14 cellular contexts compared by ENCODE assay signal in the genomic region with DNA sequence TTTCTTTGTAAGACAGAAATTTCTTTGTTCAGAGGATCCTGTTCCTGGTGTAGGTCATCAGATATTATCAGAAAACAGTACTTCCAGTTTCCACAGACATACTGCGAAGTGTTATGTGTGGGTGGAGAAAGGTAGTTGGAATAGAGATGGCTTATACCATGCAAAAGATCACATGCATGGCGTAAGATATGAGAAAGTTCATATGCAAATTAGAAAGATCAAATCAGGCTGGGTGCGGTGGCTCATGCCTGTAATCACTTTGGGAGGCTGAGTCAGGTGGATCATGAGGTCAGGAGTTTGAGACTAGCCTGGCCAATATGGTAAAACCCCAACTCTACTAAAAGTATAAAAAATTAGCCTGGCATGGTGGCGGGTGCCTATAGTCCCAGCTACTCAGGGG.
A peak's percentile ranks its signal among the peaks of the same experiment; 100 is the strongest.
DNase-seq lines count a peak whose midpoint lies in the region; ATAC-seq lines count a peak whose summit lies in the region.
"Had no signal": no experiment of that assay in that cellular context is flagged by ENCODE, and none has a peak within 500 bp of the region (broad histone marks: within the 10 kb centered on the region; RNA-seq: fewer than 3 reads in every experiment).

No MANE protein-coding gene starts in this region.

- no peaks in the 10 kb centered on the region for H3K9me3 Mint-ChIP-seq in activated CD4-positive, alpha-beta memory T cell treated with anti-CD3 and anti-CD28 coated beads for 36 hours
- H3K9me3 Mint-ChIP-seq in activated CD4-positive, alpha-beta memory T cell treated with anti-CD3 and anti-CD28 coated beads, Interleukin-2, amount 10 ng/mL, durations not matched to agents 7 days and 5 days, result no peaks in the 10 kb centered on the region
- no peaks in the 10 kb centered on the region for H3K9me3 Mint-ChIP-seq in activated naive CD8-positive, alpha-beta T cell treated with anti-CD3 and anti-CD28 coated beads, Interleukin-2, amount 50 U/mL, for 24 hours

- CTCF ChIA-PET in activated CD4-positive, alpha-beta memory T cell treated with anti-CD3 and anti-CD28 coated beads for 36 hours (lab: Charles Lee), result interaction anchor here (2.2 to 4.8 kb wide), 3 partner anchors 19 to 50 kb away, joined by 10 to 138 read pairs (median 28); no protein-coding TSS in a partner anchor
- CTCF ChIA-PET in activated CD4-positive, alpha-beta memory T cell treated with anti-CD3 and anti-CD28 coated beads, Interleukin-2, amount 10 ng/mL, durations not matched to agents 7 days and 5 days (lab: Charles Lee), result interaction anchor here (2.6 to 3.9 kb wide), 2 partner anchors 26 to 49 kb away, joined by 20 to 46 read pairs; no protein-coding TSS in a partner anchor

- intact Hi-C loops in activated CD4-positive, alpha-beta memory T cell treated with anti-CD3 and anti-CD28 coated beads for 36 hours (cut with micrococcal nuclease), result loop anchor here (1.0 to 5.0 kb wide), 2 partner anchors 20 to 633 kb away; no protein-coding TSS in a partner anchor
- intact Hi-C loops in Right ventricle myocardium inferior (cut with DNase I), result no loop called here

- H3K4me3 Mint-ChIP-seq in activated CD4-positive, alpha-beta memory T cell treated with anti-CD3 and anti-CD28 coated beads for 36 hours, result no peak overlapping the region
- H3K4me3 Mint-ChIP-seq in activated CD4-positive, alpha-beta memory T cell treated with anti-CD3 and anti-CD28 coated beads, Interleukin-2, amount 10 ng/mL, durations not matched to agents 7 days and 5 days, result no peak overlapping the region
- no peak overlapping the region for H3K4me3 Mint-ChIP-seq in activated naive CD8-positive, alpha-beta T cell treated with anti-CD3 and anti-CD28 coated beads, Interleukin-2, amount 50 U/mL, for 24 hours

- peak; percentile 50 for DNase-seq in activated CD4-positive, alpha-beta memory T cell treated with anti-CD3 and anti-CD28 coated beads for 36 hours
- no peak for DNase-seq in activated CD4-positive, alpha-beta memory T cell treated with anti-CD3 and anti-CD28 coated beads, Interleukin-2, amount 10 ng/mL, durations not matched to agents 7 days and 5 days
- DNase-seq in stimulated activated CD4-positive, alpha-beta T cell treated with anti-CD3 and anti-CD28 coated beads, Interleukin-15, amount 100 ng/mL, for 48 hours (ENCODE audit: low read depth in 2 of 2), result peak; percentile 17 to 35
- no peak for DNase-seq in stimulated activated CD4-positive, alpha-beta T cell treated with anti-CD3 and anti-CD28 coated beads, Interleukin-4, amount 100 ng/mL, for 4 hours
- peak; percentile 22 for DNase-seq in activated naive CD8-positive, alpha-beta T cell treated with anti-CD3 and anti-CD28 coated beads, Interleukin-2, amount 50 U/mL, for 24 hours
- DNase-seq in stimulated activated naive CD8-positive, alpha-beta T cell treated with anti-CD3 and anti-CD28 coated beads, Interleukin-15, Interleukin-2, amounts not matched to agents 100 U/mL and 50 U/mL, for 24 hours, result peak; percentile 18
- DNase-seq in Right ventricle myocardium inferior (ENCODE audit: missing footprints), result no peak
- DNase-seq in NCI-H345 treated with DMSO at 0.1 percent for 48 hours (lab: John Stamatoyannopoulos, UW; ENCODE audit: unreplicated experiment), result no peak
- DNase-seq: DMS 273 treated with DMSO at 0.1 percent for 48 hours, GF-D8, GOT3, NCI-H187 treated with DMSO at 0.1 percent for 48 hours, NCI-H345, RPMI8226 had no signal

- POLR2A ChIA-PET in activated CD4-positive, alpha-beta memory T cell treated with anti-CD3 and anti-CD28 coated beads for 36 hours (lab: Charles Lee), result no interaction called here
- POLR2A ChIA-PET in activated CD4-positive, alpha-beta memory T cell treated with anti-CD3 and anti-CD28 coated beads, Interleukin-2, amount 10 ng/mL, durations not matched to agents 7 days and 5 days (lab: Charles Lee), result no interaction called here

- H3K36me3 Mint-ChIP-seq in activated CD4-positive, alpha-beta memory T cell treated with anti-CD3 and anti-CD28 coated beads for 36 hours, result no peaks in the 10 kb centered on the region
- no peaks in the 10 kb centered on the region for H3K36me3 Mint-ChIP-seq in activated CD4-positive, alpha-beta memory T cell treated with anti-CD3 and anti-CD28 coated beads, Interleukin-2, amount 10 ng/mL, durations not matched to agents 7 days and 5 days (ENCODE audit: low read depth)
- no peaks in the 10 kb centered on the region for H3K36me3 Mint-ChIP-seq in activated naive CD8-positive, alpha-beta T cell treated with anti-CD3 and anti-CD28 coated beads, Interleukin-2, amount 50 U/mL, for 24 hours (ENCODE audit: low read depth)

- H3K4me1 Mint-ChIP-seq in activated CD4-positive, alpha-beta memory T cell treated with anti-CD3 and anti-CD28 coated beads for 36 hours (ENCODE audit: low read depth), result peaks cover 2% of the 10 kb centered on the region
- peaks cover 2% of the 10 kb centered on the region for H3K4me1 Mint-ChIP-seq in activated CD4-positive, alpha-beta memory T cell treated with anti-CD3 and anti-CD28 coated beads, Interleukin-2, amount 10 ng/mL, durations not matched to agents 7 days and 5 days
- H3K4me1 Mint-ChIP-seq in activated naive CD8-positive, alpha-beta T cell treated with anti-CD3 and anti-CD28 coated beads, Interleukin-2, amount 50 U/mL, for 24 hours, result peaks cover 11% of the 10 kb centered on the region

- H3K27ac Mint-ChIP-seq in activated CD4-positive, alpha-beta memory T cell treated with anti-CD3 and anti-CD28 coated beads for 36 hours, result no peak overlapping the region
- H3K27ac Mint-ChIP-seq in activated CD4-positive, alpha-beta memory T cell treated with anti-CD3 and anti-CD28 coated beads, Interleukin-2, amount 10 ng/mL, durations not matched to agents 7 days and 5 days, result no peak overlapping the region
- no peak overlapping the region for H3K27ac Mint-ChIP-seq in activated naive CD8-positive, alpha-beta T cell treated with anti-CD3 and anti-CD28 coated beads, Interleukin-2, amount 50 U/mL, for 24 hours

- ATAC-seq in activated naive CD8-positive, alpha-beta T cell treated with anti-CD3 and anti-CD28 coated beads, Interleukin-2, amount 50 U/mL, for 24 hours, result peak; percentile 98
- ATAC-seq in stimulated activated naive CD8-positive, alpha-beta T cell treated with anti-CD3 and anti-CD28 coated beads, Interleukin-15, Interleukin-2, amounts not matched to agents 100 U/mL and 50 U/mL, for 24 hours, result peak; percentile 94
- ATAC-seq in Right ventricle myocardium inferior, result no peak

- peaks cover 7% of the 10 kb centered on the region for H3K27me3 Mint-ChIP-seq in activated CD4-positive, alpha-beta memory T cell treated with anti-CD3 and anti-CD28 coated beads for 36 hours
- H3K27me3 Mint-ChIP-seq in activated CD4-positive, alpha-beta memory T cell treated with anti-CD3 and anti-CD28 coated beads, Interleukin-2, amount 10 ng/mL, durations not matched to agents 7 days and 5 days, result peaks cover 21% of the 10 kb centered on the region
- H3K27me3 Mint-ChIP-seq in activated naive CD8-positive, alpha-beta T cell treated with anti-CD3 and anti-CD28 coated beads, Interleukin-2, amount 50 U/mL, for 24 hours, result peaks cover 8% of the 10 kb centered on the region

Comparison
In these comparisons a context has a peak if more than half of its experiments do, and no peak if none do; other contexts are left out.
1. DNase-seq: peak in activated CD4-positive, alpha-beta memory T cell treated with anti-CD3 and anti-CD28 coated beads for 36 hours (single experiment), stimulated activated CD4-positive, alpha-beta T cell treated with anti-CD3 and anti-CD28 coated beads, Interleukin-15, amount 100 ng/mL, for 48 hours (2 of 2), activated naive CD8-positive, alpha-beta T cell treated with anti-CD3 and anti-CD28 coated beads, Interleukin-2, amount 50 U/mL, for 24 hours (single experiment) and stimulated activated naive CD8-positive, alpha-beta T cell treated with anti-CD3 and anti-CD28 coated beads, Interleukin-15, Interleukin-2, amounts not matched to agents 100 U/mL and 50 U/mL, for 24 hours (single experiment); none in activated CD4-positive, alpha-beta memory T cell treated with anti-CD3 and anti-CD28 coated beads, Interleukin-2, amount 10 ng/mL, durations not matched to agents 7 days and 5 days (single experiment), stimulated activated CD4-positive, alpha-beta T cell treated with anti-CD3 and anti-CD28 coated beads, Interleukin-4, amount 100 ng/mL, for 4 hours (0 of 2), Right ventricle myocardium inferior (single experiment) and NCI-H345 treated with DMSO at 0.1 percent for 48 hours (single experiment).